In genomic region chr4:111631157-111631999, GRCh38 we compare ENCODE assay signal across 8 cellular contexts.
DNase-seq lines count a peak whose midpoint lies in the region; ATAC-seq and TF ChIP-seq lines count a peak whose summit lies in the region.

No MANE protein-coding gene starts in this region.

- H3K4me3 ChIP-seq in epithelial cell of proximal tubule (ENCODE audit: low read depth, low read length), result no peak overlapping the region
- H3K4me3 ChIP-seq in tibial nerve, result no peak overlapping the region

- no peaks in the 10 kb centered on the region for H3K36me3 ChIP-seq in tibial nerve

- no peak for TF ChIP-seq POLR2A in tibial nerve (IDR thresholded peaks at IDR 0.05)

- no peak for TF ChIP-seq EP300 in tibial nerve (IDR thresholded peaks at IDR 0.05)

- no peaks in the 10 kb centered on the region for H3K27me3 ChIP-seq in tibial nerve

- no peaks in the 10 kb centered on the region for H3K9me3 ChIP-seq in tibial nerve

- ATAC-seq in GM18861 (IDR thresholded peaks at IDR 0.05; ENCODE audit: unreplicated experiment) (peak; percentile 60), HG03108 (IDR thresholded peaks at IDR 0.05; ENCODE audit: unreplicated experiment) (no peak)

- TF ChIP-seq CTCF in epithelial cell of proximal tubule (conservative IDR thresholded peaks at IDR 0.05; ENCODE audit: low read depth, low read length), result peak; percentile 72
- no peak for TF ChIP-seq CTCF in tibial nerve (IDR thresholded peaks at IDR 0.05)

- no peaks in the 10 kb centered on the region for H3K4me1 ChIP-seq in tibial nerve

- no peak overlapping the region for H3K27ac ChIP-seq in tibial nerve

- 67 to 68% methylated on average over 2 of the region's 2 CpGs for WGBS in tibial nerve, 2 donors

- in situ Hi-C loops in ACHN (cut with HindIII; ENCODE audit: low pct_ligation_motif_present, low pct_unique_long_range_greater_than_20kb, low sequenced_read_pairs), result no loop called here

- DNase-seq in ACHN (peak; percentile 31), NCI-H2227 treated with DMSO at 0.1 percent for 48 hours (lab: John Stamatoyannopoulos, UW) (peak; percentile 30), epithelial cell of proximal tubule (ENCODE audit: low read depth) (no peak), tibial nerve (ENCODE audit: low spot score in 2 of 2) (no peak)
- DNase-seq in stimulated activated CD4-positive, alpha-beta T cell treated with anti-CD3 and anti-CD28 coated beads, Interleukin-4, amount 100 ng/mL, for 24 hours, result no peak
- DNase-seq in central memory CD4-positive, alpha-beta T cell, result no peak

Comparison
In these comparisons a context has a peak if more than half of its experiments do, and no peak if none do; other contexts are left out.
1. DNase-seq: peak in ACHN (single experiment) and NCI-H2227 treated with DMSO at 0.1 percent for 48 hours (single experiment); none in epithelial cell of proximal tubule (single experiment), stimulated activated CD4-positive, alpha-beta T cell treated with anti-CD3 and anti-CD28 coated beads, Interleukin-4, amount 100 ng/mL, for 24 hours (single experiment), central memory CD4-positive, alpha-beta T cell (single experiment) and tibial nerve (0 of 2).